In the genomic region with DNA sequence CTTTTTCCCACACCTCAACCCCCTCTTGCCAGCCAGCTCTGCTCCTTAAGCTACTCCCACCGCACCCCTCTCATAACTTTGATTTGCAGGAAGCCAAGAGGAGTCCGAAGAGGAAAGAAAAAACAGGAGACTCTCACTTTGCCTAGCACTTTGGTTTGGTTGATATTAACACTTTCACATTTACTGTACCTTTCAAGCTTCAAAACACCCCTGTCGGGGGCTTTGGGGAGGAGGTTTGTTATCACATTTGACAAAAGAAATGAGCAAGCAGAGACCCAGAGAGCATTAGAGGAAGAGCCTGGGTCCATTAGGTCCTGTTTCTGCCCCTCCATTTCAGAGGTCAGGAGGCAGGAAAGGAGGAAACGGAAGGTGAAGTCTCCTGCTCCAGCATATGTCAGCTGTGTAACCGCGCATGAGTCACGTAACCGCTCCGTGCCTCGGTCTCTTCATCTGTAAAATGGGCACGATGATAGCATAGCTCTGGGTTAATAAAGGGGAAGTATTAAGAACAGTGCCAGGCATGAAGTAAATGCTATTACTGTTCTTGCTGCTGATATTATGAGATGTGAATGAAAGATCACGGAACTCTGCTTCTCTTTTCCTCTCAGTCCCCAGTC, we compare ENCODE assay signal across 13 cellular contexts.
A peak's percentile ranks its signal among the peaks of the same experiment; 100 is the strongest.
DNase-seq lines count a peak whose midpoint lies in the region; ATAC-seq, FAIRE-seq and TF ChIP-seq lines count a peak whose summit lies in the region.
"Had no signal": no experiment of that assay in that cellular context is flagged by ENCODE, and none has a peak within 500 bp of the region (broad histone marks: within the 10 kb centered on the region; RNA-seq: fewer than 3 reads in every experiment).

No MANE protein-coding gene starts in this region.

- TF ChIP-seq POLR2A in GM12892 (IDR thresholded peaks at IDR 0.05; ENCODE audit: low read depth, low read length): no peak; the same call in 1 of the 2 replicates

- intact Hi-C loops in activated T-helper 2 cell treated with anti-CD3 and anti-CD28 coated beads, Interferon-gamma antibody, Interleukin-2, Interleukin-4, amounts not matched to agents 10 μg/mL and 5 μg/mL and 100 μg/mL, durations not matched to agents 14 hours and 24 hours and 36 hours (cut with micrococcal nuclease): no loop called here
- intact Hi-C loops in Right ventricle myocardium inferior (cut with DNase I): no loop called here

- H3K36me3 Mint-ChIP-seq in activated T-cell treated with anti-CD3 and anti-CD28 coated beads, Interleukin-2, amount 50 U/mL, for 72 hours (ENCODE audit: insufficient read depth in 2 of 2): no peaks in the 10 kb centered on the region
- no peaks in the 10 kb centered on the region for H3K36me3 Mint-ChIP-seq in activated T-cell treated with anti-CD3 and anti-CD28 coated beads, Interleukin-2, amount 50 U/mL, for 24 hours (ENCODE audit: low read depth)
- H3K36me3 Mint-ChIP-seq in T-helper 2 cell treated with Interferon-gamma antibody and Interleukin-4, amounts not matched to agents 5 μg/mL and 100 μg/mL, for 36 hours (ENCODE audit: low read depth): no peaks in the 10 kb centered on the region
- H3K36me3 Mint-ChIP-seq in nephron progenitor cell (ENCODE audit: low read depth): no peaks in the 10 kb centered on the region
- no peaks in the 10 kb centered on the region for H3K36me3 Mint-ChIP-seq in activated T-helper 2 cell treated with anti-CD3 and anti-CD28 coated beads, Interferon-gamma antibody, Interleukin-2, Interleukin-4, amounts not matched to agents 10 μg/mL and 5 μg/mL and 100 μg/mL, durations not matched to agents 14 hours and 24 hours and 36 hours (ENCODE audit: low read depth)
- H3K36me3 Mint-ChIP-seq: naive thymus-derived CD4-positive, alpha-beta T cell had no signal

- DNase-seq in activated T-cell treated with anti-CD3 and anti-CD28 coated beads, Interleukin-2, amount 50 U/mL, for 72 hours: peak; percentile 8 to 27
- DNase-seq in activated T-cell treated with anti-CD3 and anti-CD28 coated beads, Interleukin-2, amount 50 U/mL, for 24 hours: no peak
- DNase-seq in GM12892 (ENCODE audit: insufficient read length) (no peak), nephron progenitor cell (no peak), Right ventricle myocardium inferior (ENCODE audit: missing footprints) (no peak)
- DNase-seq in T-helper 2 cell treated with Interferon-gamma antibody and Interleukin-4, amounts not matched to agents 5 μg/mL and 100 μg/mL, for 36 hours (ENCODE audit: low spot score): no peak
- no peak for DNase-seq in activated T-helper 2 cell treated with anti-CD3 and anti-CD28 coated beads, Interferon-gamma antibody, Interleukin-2, Interleukin-4, amounts not matched to agents 10 μg/mL and 5 μg/mL and 100 μg/mL, durations not matched to agents 14 hours and 24 hours and 36 hours (ENCODE audit: low spot score)
- DNase-seq: activated CD4-positive, alpha-beta T cell treated with anti-CD3 and anti-CD28 coated beads, Interleukin-2, amount 50 U/mL, for 4 hours; effector CD4-positive, alpha-beta T cell; naive thymus-derived CD4-positive, alpha-beta T cell had no signal

- no peak for TF ChIP-seq CTCF in nephron progenitor cell (IDR thresholded peaks at IDR 0.05)

- FAIRE-seq in GM12892 (lab: Jason Lieb, UNC): peak; percentile 91
- FAIRE-seq: D721Med had no signal

- H3K9me3 Mint-ChIP-seq in activated T-cell treated with anti-CD3 and anti-CD28 coated beads, Interleukin-2, amount 50 U/mL, for 72 hours: no peaks in the 10 kb centered on the region
- no peaks in the 10 kb centered on the region for H3K9me3 Mint-ChIP-seq in activated T-cell treated with anti-CD3 and anti-CD28 coated beads, Interleukin-2, amount 50 U/mL, for 24 hours
- H3K9me3 Mint-ChIP-seq in T-helper 2 cell treated with Interferon-gamma antibody and Interleukin-4, amounts not matched to agents 5 μg/mL and 100 μg/mL, for 36 hours: no peaks in the 10 kb centered on the region
- peaks cover 28% of the 10 kb centered on the region for H3K9me3 Mint-ChIP-seq in nephron progenitor cell
- no peaks in the 10 kb centered on the region for H3K9me3 Mint-ChIP-seq in activated T-helper 2 cell treated with anti-CD3 and anti-CD28 coated beads, Interferon-gamma antibody, Interleukin-2, Interleukin-4, amounts not matched to agents 10 μg/mL and 5 μg/mL and 100 μg/mL, durations not matched to agents 14 hours and 24 hours and 36 hours

- peaks cover 36% of the 10 kb centered on the region for H3K27me3 Mint-ChIP-seq in activated T-cell treated with anti-CD3 and anti-CD28 coated beads, Interleukin-2, amount 50 U/mL, for 72 hours (ENCODE audit: low read depth)
- H3K27me3 Mint-ChIP-seq in activated T-cell treated with anti-CD3 and anti-CD28 coated beads, Interleukin-2, amount 50 U/mL, for 24 hours: peaks cover 60% of the 10 kb centered on the region
- peaks cover 5% of the 10 kb centered on the region for H3K27me3 Mint-ChIP-seq in T-helper 2 cell treated with Interferon-gamma antibody and Interleukin-4, amounts not matched to agents 5 μg/mL and 100 μg/mL, for 36 hours (ENCODE audit: low read depth)
- H3K27me3 Mint-ChIP-seq in nephron progenitor cell (ENCODE audit: low read depth, poor library complexity): peaks cover 4% of the 10 kb centered on the region
- peaks cover 6% of the 10 kb centered on the region for H3K27me3 Mint-ChIP-seq in activated T-helper 2 cell treated with anti-CD3 and anti-CD28 coated beads, Interferon-gamma antibody, Interleukin-2, Interleukin-4, amounts not matched to agents 10 μg/mL and 5 μg/mL and 100 μg/mL, durations not matched to agents 14 hours and 24 hours and 36 hours (ENCODE audit: low read depth)
- H3K27me3 Mint-ChIP-seq: naive thymus-derived CD4-positive, alpha-beta T cell had no signal

- H3K4me1 Mint-ChIP-seq in activated T-cell treated with anti-CD3 and anti-CD28 coated beads, Interleukin-2, amount 50 U/mL, for 72 hours (ENCODE audit: low read depth): peaks cover 38% of the 10 kb centered on the region
- peaks cover 30% of the 10 kb centered on the region for H3K4me1 Mint-ChIP-seq in activated T-cell treated with anti-CD3 and anti-CD28 coated beads, Interleukin-2, amount 50 U/mL, for 24 hours (ENCODE audit: low read depth)
- H3K4me1 Mint-ChIP-seq in T-helper 2 cell treated with Interferon-gamma antibody and Interleukin-4, amounts not matched to agents 5 μg/mL and 100 μg/mL, for 36 hours (ENCODE audit: low read depth): peaks cover 17% of the 10 kb centered on the region
- H3K4me1 Mint-ChIP-seq in nephron progenitor cell: peaks cover 59% of the 10 kb centered on the region
- peaks cover 25% of the 10 kb centered on the region for H3K4me1 Mint-ChIP-seq in activated T-helper 2 cell treated with anti-CD3 and anti-CD28 coated beads, Interferon-gamma antibody, Interleukin-2, Interleukin-4, amounts not matched to agents 10 μg/mL and 5 μg/mL and 100 μg/mL, durations not matched to agents 14 hours and 24 hours and 36 hours (ENCODE audit: low read depth)

- peak; percentile 36 to 47 for ATAC-seq in activated T-cell treated with anti-CD3 and anti-CD28 coated beads, Interleukin-2, amount 50 U/mL, for 72 hours (replicated peaks in 1 of 2)
- no peak for ATAC-seq in Right ventricle myocardium inferior
- no peak for ATAC-seq in GM19328 (IDR thresholded peaks at IDR 0.05; ENCODE audit: unreplicated experiment)
- ATAC-seq: left lobe of liver; naive thymus-derived CD4-positive, alpha-beta T cell had no signal

- no peak overlapping the region for H3K27ac Mint-ChIP-seq in activated T-cell treated with anti-CD3 and anti-CD28 coated beads, Interleukin-2, amount 50 U/mL, for 72 hours
- H3K27ac Mint-ChIP-seq in activated T-cell treated with anti-CD3 and anti-CD28 coated beads, Interleukin-2, amount 50 U/mL, for 24 hours: no peak overlapping the region
- peak overlapping the region; percentile 15 for H3K27ac Mint-ChIP-seq in T-helper 2 cell treated with Interferon-gamma antibody and Interleukin-4, amounts not matched to agents 5 μg/mL and 100 μg/mL, for 36 hours
- H3K27ac Mint-ChIP-seq in nephron progenitor cell: peak overlapping the region; percentile 57
- H3K27ac Mint-ChIP-seq in activated T-helper 2 cell treated with anti-CD3 and anti-CD28 coated beads, Interferon-gamma antibody, Interleukin-2, Interleukin-4, amounts not matched to agents 10 μg/mL and 5 μg/mL and 100 μg/mL, durations not matched to agents 14 hours and 24 hours and 36 hours: no peak overlapping the region

- H3K4me3 Mint-ChIP-seq in activated T-cell treated with anti-CD3 and anti-CD28 coated beads, Interleukin-2, amount 50 U/mL, for 72 hours: peak overlapping the region; percentile 52 to 58
- no peak overlapping the region for H3K4me3 Mint-ChIP-seq in activated T-cell treated with anti-CD3 and anti-CD28 coated beads, Interleukin-2, amount 50 U/mL, for 24 hours
- no peak overlapping the region for H3K4me3 Mint-ChIP-seq in T-helper 2 cell treated with Interferon-gamma antibody and Interleukin-4, amounts not matched to agents 5 μg/mL and 100 μg/mL, for 36 hours
- no peak overlapping the region for H3K4me3 Mint-ChIP-seq in nephron progenitor cell
- no peak overlapping the region for H3K4me3 Mint-ChIP-seq in activated T-helper 2 cell treated with anti-CD3 and anti-CD28 coated beads, Interferon-gamma antibody, Interleukin-2, Interleukin-4, amounts not matched to agents 10 μg/mL and 5 μg/mL and 100 μg/mL, durations not matched to agents 14 hours and 24 hours and 36 hours (ENCODE audit: low read depth)
- H3K4me3 Mint-ChIP-seq: naive thymus-derived CD4-positive, alpha-beta T cell had no signal

Comparison
In these comparisons a context has a peak if more than half of its experiments do, and no peak if none do; other contexts are left out.
1. DNase-seq: peak in activated T-cell treated with anti-CD3 and anti-CD28 coated beads, Interleukin-2, amount 50 U/mL, for 72 hours (2 of 2); none in activated T-cell treated with anti-CD3 and anti-CD28 coated beads, Interleukin-2, amount 50 U/mL, for 24 hours (single experiment), GM12892 (single experiment), T-helper 2 cell treated with Interferon-gamma antibody and Interleukin-4, amounts not matched to agents 5 μg/mL and 100 μg/mL, for 36 hours (single experiment), nephron progenitor cell (single experiment), activated T-helper 2 cell treated with anti-CD3 and anti-CD28 coated beads, Interferon-gamma antibody, Interleukin-2, Interleukin-4, amounts not matched to agents 10 μg/mL and 5 μg/mL and 100 μg/mL, durations not matched to agents 14 hours and 24 hours and 36 hours (single experiment) and Right ventricle myocardium inferior (single experiment).
2. H3K4me3 Mint-ChIP-seq: peak in activated T-cell treated with anti-CD3 and anti-CD28 coated beads, Interleukin-2, amount 50 U/mL, for 72 hours (2 of 2); none in activated T-cell treated with anti-CD3 and anti-CD28 coated beads, Interleukin-2, amount 50 U/mL, for 24 hours (single experiment), T-helper 2 cell treated with Interferon-gamma antibody and Interleukin-4, amounts not matched to agents 5 μg/mL and 100 μg/mL, for 36 hours (single experiment), nephron progenitor cell (single experiment) and activated T-helper 2 cell treated with anti-CD3 and anti-CD28 coated beads, Interferon-gamma antibody, Interleukin-2, Interleukin-4, amounts not matched to agents 10 μg/mL and 5 μg/mL and 100 μg/mL, durations not matched to agents 14 hours and 24 hours and 36 hours (single experiment).
3. ATAC-seq: peak in activated T-cell treated with anti-CD3 and anti-CD28 coated beads, Interleukin-2, amount 50 U/mL, for 72 hours (2 of 2); none in Right ventricle myocardium inferior (single experiment) and GM19328 (single experiment).
4. H3K27ac Mint-ChIP-seq: peak in T-helper 2 cell treated with Interferon-gamma antibody and Interleukin-4, amounts not matched to agents 5 μg/mL and 100 μg/mL, for 36 hours (single experiment) and nephron progenitor cell (single experiment); none in activated T-cell treated with anti-CD3 and anti-CD28 coated beads, Interleukin-2, amount 50 U/mL, for 72 hours (single experiment), activated T-cell treated with anti-CD3 and anti-CD28 coated beads, Interleukin-2, amount 50 U/mL, for 24 hours (single experiment) and activated T-helper 2 cell treated with anti-CD3 and anti-CD28 coated beads, Interferon-gamma antibody, Interleukin-2, Interleukin-4, amounts not matched to agents 10 μg/mL and 5 μg/mL and 100 μg/mL, durations not matched to agents 14 hours and 24 hours and 36 hours (single experiment).